1 cellular context compared by ENCODE assay signal in genomic region chr11:47191137-47191536, GRCh38. TPM values are rescaled to one million over a fixed set of nuclear protein-coding genes. Genes with fewer than 3 reads are reported as not detected.
"Had no signal": no experiment of that assay in that cellular context is flagged by ENCODE, and none has a peak within 500 bp of the region (broad histone marks: within the 10 kb centered on the region; RNA-seq: fewer than 3 reads in every experiment).

No MANE protein-coding gene starts in this region.

RNA-seq across cellular contexts. Expression of gene PACSIN3, which starts 4.9 kb away (rescaled TPM):
- total RNA-seq: mononuclear cell had no signal
